In genomic region chr17:30594223-30594952, GRCh38 we compare ENCODE assay signal across 1 cellular context.
TF ChIP-seq lines count a peak whose summit lies in the region.

No MANE protein-coding gene starts in this region.

TF ChIP-seq in HepG2, 621 proteins besides CTCF, POLR2A, EP300 and RAD21 (continued from another document and continues in another):
- TF ChIP-seq HIC2 (CRISPR knock-in tag; IDR thresholded peaks at IDR 0.05; ENCODE audit: low read depth): no peak
- TF ChIP-seq ZNF205 (CRISPR knock-in tag; IDR thresholded peaks at IDR 0.05): 0 out of 2 replicates have a peak, but pooled peaks have one; percentile 1
- no peak for TF ChIP-seq ZNF800 (CRISPR knock-in tag; IDR thresholded peaks at IDR 0.05)
- no peak for TF ChIP-seq ZNF782 (CRISPR knock-in tag; IDR thresholded peaks at IDR 0.05; ENCODE audit: borderline replicate concordance)
- TF ChIP-seq NCOA5 (CRISPR knock-in tag; IDR thresholded peaks at IDR 0.05): no peak
- no peak for TF ChIP-seq ZFAT (CRISPR knock-in tag; conservative IDR thresholded peaks at IDR 0.05)
- TF ChIP-seq ARID3A (IDR thresholded peaks at IDR 0.05; ENCODE audit: low read depth, low read length): no peak
- no peak for TF ChIP-seq AHR (CRISPR knock-in tag; IDR thresholded peaks at IDR 0.05)
- TF ChIP-seq CBX5 (CRISPR knock-in tag; IDR thresholded peaks at IDR 0.05; ENCODE audit: borderline replicate concordance): no peak
- TF ChIP-seq ZNF646 (CRISPR knock-in tag; IDR thresholded peaks at IDR 0.05): no peak
- no peak for TF ChIP-seq RFXAP (CRISPR knock-in tag; IDR thresholded peaks at IDR 0.05; ENCODE audit: borderline replicate concordance)
- TF ChIP-seq NRL (CRISPR knock-in tag; IDR thresholded peaks at IDR 0.05; ENCODE audit: borderline replicate concordance): no peak
- TF ChIP-seq SKIL (CRISPR knock-in tag; IDR thresholded peaks at IDR 0.05; ENCODE audit: borderline replicate concordance): no peak
- TF ChIP-seq SNAPC4 (CRISPR knock-in tag; IDR thresholded peaks at IDR 0.05): no peak
- no peak for TF ChIP-seq RFX3 (CRISPR knock-in tag; IDR thresholded peaks at IDR 0.05)
- no peak for TF ChIP-seq ZBTB7A (CRISPR knock-in tag; IDR thresholded peaks at IDR 0.05)
- peak; percentile 9; the same call in 1 of the 2 replicates for TF ChIP-seq HDAC2 (CRISPR knock-in tag; IDR thresholded peaks at IDR 0.05)
- no peak for TF ChIP-seq ZFP90 (CRISPR knock-in tag; IDR thresholded peaks at IDR 0.05; ENCODE audit: borderline replicate concordance)
- TF ChIP-seq PRMT3 (CRISPR knock-in tag; IDR thresholded peaks at IDR 0.05; ENCODE audit: borderline replicate concordance, low read depth): no peak
- TF ChIP-seq NFYC (CRISPR knock-in tag; IDR thresholded peaks at IDR 0.05): peak; percentile 8; the same call in 1 of the 2 replicates
- no peak for TF ChIP-seq GPBP1L1 (CRISPR knock-in tag; IDR thresholded peaks at IDR 0.05)
- no peak for TF ChIP-seq TP53 (CRISPR knock-in tag; conservative IDR thresholded peaks at IDR 0.05)
- no peak for TF ChIP-seq ZNF790 (CRISPR knock-in tag; IDR thresholded peaks at IDR 0.05; ENCODE audit: borderline replicate concordance)
- TF ChIP-seq HDAC6 (IDR thresholded peaks at IDR 0.05; ENCODE audit: low read depth, low read length): no peak
- TF ChIP-seq ZNF335 (CRISPR knock-in tag; IDR thresholded peaks at IDR 0.05): no peak
- TF ChIP-seq ZBTB10 (CRISPR knock-in tag; IDR thresholded peaks at IDR 0.05; ENCODE audit: borderline replicate concordance): no peak
